Comparison of ENCODE assay signal across 19 cellular contexts in genomic region chr2:236172238-236172865, GRCh38. TPM values are rescaled to one million over a fixed set of nuclear protein-coding genes. Genes with fewer than 3 reads are reported as not detected.
DNase-seq lines count a peak whose midpoint lies in the region; ATAC-seq and TF ChIP-seq lines count a peak whose summit lies in the region.
"Had no signal": no experiment of that assay in that cellular context is flagged by ENCODE, and none has a peak within 500 bp of the region (broad histone marks: within the 10 kb centered on the region; RNA-seq: fewer than 3 reads in every experiment).

No MANE protein-coding gene starts in this region.

- H4K20me1 ChIP-seq in BLaER1 treated with 17β-estradiol and CSF1 and Interleukin-3, amounts not matched to agents 10 nM and 100 nM, result peaks cover 0 to 88% (median 67%) of the 10 kb centered on the region in 11 experiments; a peak in 19 of 22 replicates
- peaks cover 17% of the 10 kb centered on the region; the same call in 1 of the 2 replicates for H4K20me1 ChIP-seq in GM23338 (replicated peaks; ENCODE audit: insufficient read depth)

- no peaks in the 10 kb centered on the region for H3K9me2 ChIP-seq in GM23338 (ENCODE audit: insufficient read depth)

- DNase-seq in GM23338 (ENCODE audit: low spot score) (peak; percentile 58), GM19240 (ENCODE audit: insufficient read length, low spot score) (no peak), SKM-1 (lab: John Stamatoyannopoulos, UW; ENCODE audit: unreplicated experiment) (no peak)
- DNase-seq: activated effector memory CD4-positive, alpha-beta T cell treated with Interleukin-2 at 50 U/mL for 16 hours; amniotic stem cell; mucosa of descending colon; NCI-H1694 had no signal

- H3K27ac Mint-ChIP-seq in GM23338 (no peak overlapping the region), brain (peak overlapping the region in 2 of 5 experiments; percentile 48 to 65), nephron (no peak overlapping the region)

- H2AFZ ChIP-seq in GM23338, result no peak overlapping the region
- H2AFZ ChIP-seq: parathyroid adenoma had no signal

- H3K4me1 Mint-ChIP-seq in GM23338 (peaks cover 64% of the 10 kb centered on the region), brain (peaks cover 46% of the 10 kb centered on the region), nephron (peaks cover 29% of the 10 kb centered on the region)

- H3K27me3 Mint-ChIP-seq in GM23338 (ENCODE audit: insufficient read depth, low read depth, poor library complexity) (peaks cover 88% of the 10 kb centered on the region), brain (peaks cover 98% of the 10 kb centered on the region), nephron (ENCODE audit: low read depth) (peaks cover 95% of the 10 kb centered on the region)

- ATAC-seq in GM23338 (no peak), GM19397 (IDR thresholded peaks at IDR 0.05; ENCODE audit: unreplicated experiment) (no peak), GM18868 (IDR thresholded peaks at IDR 0.05; ENCODE audit: unreplicated experiment) (no peak)
- ATAC-seq: HCT116, left lobe of liver, mucosa of descending colon, Right ventricle myocardium inferior had no signal

- H3K9me3 ChIP-seq in BLaER1 treated with 17β-estradiol and CSF1 and Interleukin-3, amounts not matched to agents 10 nM and 100 nM (replicated peaks in 1 of 11), result peaks cover 5 to 33% (median 18%) of the 10 kb centered on the region in 11 experiments; a peak in 18 of 22 replicates
- H3K9me3 ChIP-seq: mucosa of descending colon, thoracic aorta had no signal

- peak overlapping the region in 10 of 11 experiments; percentile 42 to 62 (median 54); a peak in 17 of 22 replicates for H3K4me2 ChIP-seq in BLaER1 treated with 17β-estradiol and CSF1 and Interleukin-3, amounts not matched to agents 10 nM and 100 nM
- peak overlapping the region; percentile 73 for H3K4me2 ChIP-seq in GM23338

- TF ChIP-seq CTCF in GM23338 (conservative IDR thresholded peaks at IDR 0.05; ENCODE audit: low read depth in 2 of 2) (no peak), brain (conservative IDR thresholded peaks at IDR 0.05) (no peak), nephron (IDR thresholded peaks at IDR 0.05; ENCODE audit: unreplicated experiment in 3 of 3) (no peak)

- no peak overlapping the region for H3K27ac ChIP-seq in BLaER1 treated with 17β-estradiol and CSF1 and Interleukin-3, amounts not matched to agents 10 nM and 100 nM
- H3K27ac ChIP-seq in GM23338 (ENCODE audit: low read depth), result no peak overlapping the region
- H3K27ac ChIP-seq: parathyroid adenoma, thoracic aorta had no signal

- peaks cover 15 to 58% (median 27%) of the 10 kb centered on the region in 10 experiments for H3K4me1 ChIP-seq in BLaER1 treated with 17β-estradiol and CSF1 and Interleukin-3, amounts not matched to agents 10 nM and 100 nM
- H3K4me1 ChIP-seq in GM23338 (ENCODE audit: insufficient read depth), result peaks cover 67% of the 10 kb centered on the region
- H3K4me1 ChIP-seq: parathyroid adenoma had no signal

- H3K79me2 ChIP-seq in GM23338 (replicated peaks; ENCODE audit: insufficient read depth), result no peaks in the 10 kb centered on the region
- H3K79me2 ChIP-seq: parathyroid adenoma had no signal

- H3K36me3 ChIP-seq in BLaER1 treated with 17β-estradiol and CSF1 and Interleukin-3, amounts not matched to agents 10 nM and 100 nM, result no peaks in the 10 kb centered on the region
- H3K36me3 ChIP-seq in GM23338 (ENCODE audit: insufficient read depth), result no peaks in the 10 kb centered on the region
- H3K36me3 ChIP-seq: thoracic aorta had no signal

- H3K4me3 Mint-ChIP-seq in GM23338 (peak overlapping the region; percentile 61), brain (peak overlapping the region; percentile 46 to 81 (median 61)), nephron (peak overlapping the region in 2 of 3 experiments; percentile 4 to 54)

- no peak overlapping the region for H3K9ac ChIP-seq in BLaER1 treated with 17β-estradiol and CSF1 and Interleukin-3, amounts not matched to agents 10 nM and 100 nM
- H3K9ac ChIP-seq: parathyroid adenoma had no signal

- peak overlapping the region in 2 of 10 experiments; percentile 11 to 27; a peak in 4 of 20 replicates for H3K4me3 ChIP-seq in BLaER1 treated with 17β-estradiol and CSF1 and Interleukin-3, amounts not matched to agents 10 nM and 100 nM
- H3K4me3 ChIP-seq in GM23338, result peak overlapping the region; percentile 69
- H3K4me3 ChIP-seq: mucosa of descending colon, thoracic aorta had no signal

- H3F3A ChIP-seq in GM23338 (replicated peaks; ENCODE audit: low read depth), result peaks cover 35% of the 10 kb centered on the region

- H3K36me3 Mint-ChIP-seq in GM23338 (ENCODE audit: low read depth), result no peaks in the 10 kb centered on the region
- no peaks in the 10 kb centered on the region for H3K36me3 Mint-ChIP-seq in brain
- no peaks in the 10 kb centered on the region for H3K36me3 Mint-ChIP-seq in nephron (ENCODE audit: low read depth)

- H3K27me3 ChIP-seq in BLaER1 treated with 17β-estradiol and CSF1 and Interleukin-3, amounts not matched to agents 10 nM and 100 nM, result peaks cover 100% of the 10 kb centered on the region in 11 experiments
- H3K27me3 ChIP-seq in GM23338 (ENCODE audit: insufficient read depth), result peaks cover 100% of the 10 kb centered on the region

- H3K9me3 Mint-ChIP-seq in GM23338, result no peaks in the 10 kb centered on the region; the same call in 2 of the 3 replicates
- peaks cover 0 to 19% (median 7%) of the 10 kb centered on the region in 5 experiments for H3K9me3 Mint-ChIP-seq in brain
- H3K9me3 Mint-ChIP-seq in nephron, result no peaks in the 10 kb centered on the region

TF ChIP-seq in GM23338, 12 proteins besides CTCF, POLR2A, EP300 and RAD21:
- TF ChIP-seq, protein P1, sequence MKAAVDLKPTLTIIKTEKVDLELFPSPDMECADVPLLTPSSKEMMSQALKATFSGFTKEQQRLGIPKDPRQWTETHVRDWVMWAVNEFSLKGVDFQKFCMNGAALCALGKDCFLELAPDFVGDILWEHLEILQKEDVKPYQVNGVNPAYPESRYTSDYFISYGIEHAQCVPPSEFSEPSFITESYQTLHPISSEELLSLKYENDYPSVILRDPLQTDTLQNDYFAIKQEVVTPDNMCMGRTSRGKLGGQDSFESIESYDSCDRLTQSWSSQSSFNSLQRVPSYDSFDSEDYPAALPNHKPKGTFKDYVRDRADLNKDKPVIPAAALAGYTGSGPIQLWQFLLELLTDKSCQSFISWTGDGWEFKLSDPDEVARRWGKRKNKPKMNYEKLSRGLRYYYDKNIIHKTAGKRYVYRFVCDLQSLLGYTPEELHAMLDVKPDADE (IDR thresholded peaks at IDR 0.05), result no peak
- TF ChIP-seq EZH2 (IDR thresholded peaks at IDR 0.05; ENCODE audit: low read depth, unreplicated experiment), result peak; percentile 84
- TF ChIP-seq EZH2phosphoT487 (IDR thresholded peaks at IDR 0.05; ENCODE audit: unreplicated experiment), result peak; percentile 14

RNA-seq across cellular contexts. Expression of gene GBX2, which starts 4.2 kb away (rescaled TPM):
- total RNA-seq in GM23338 (2014; rRNA removed; shearing (Covaris generic)), result 0.50 and 1.3 TPM in 2 replicates
- 0.87 and 0.99 TPM in 2 replicates for polyA plus RNA-seq in GM23338 (2016; fragmentation: Nextera tagmentation; extraction: Ambion mirVana)
- not detected for polyA plus RNA-seq in brain (ENCODE audit: insufficient read depth, low read depth, low replicate concordance)
- total RNA-seq: left lobe of liver; mucosa of descending colon; Right ventricle myocardium inferior; skeletal muscle tissue; T-helper 2 cell treated with Interferon-gamma antibody and Interleukin-4, amounts not matched to agents 100 ng/mL and 5 ng/mL, for 36 hours; thoracic aorta had no signal
